8 cellular contexts compared by ENCODE assay signal in genomic region chr21:33901421-33902288, GRCh38. TPM values are rescaled to one million over a fixed set of nuclear protein-coding genes. Genes with fewer than 3 reads are reported as not detected.
DNase-seq lines count a peak whose midpoint lies in the region; ATAC-seq and TF ChIP-seq lines count a peak whose summit lies in the region.

No MANE protein-coding gene starts in this region.

- H3K36me3 Mint-ChIP-seq in MCF 10A (ENCODE audit: insufficient read depth, unreplicated experiment): peaks cover 59% of the 10 kb centered on the region

- DNase-seq in AG08396 (ENCODE audit: low spot score): peak; percentile 45
- DNase-seq in GM03348 (ENCODE audit: low spot score): peak; percentile 57
- peak; percentile 30 for DNase-seq in NCI-H460 (ENCODE audit: extremely low read depth, low read depth)
- DNase-seq in MCF 10A (ENCODE audit: unreplicated experiment): peak; percentile 64
- peak; percentile 46 to 67 (median 63) for DNase-seq in right lobe of liver
- no peak for DNase-seq in effector memory CD4-positive, alpha-beta T cell
- no peak for DNase-seq in middle frontal gyrus (ENCODE audit: extremely low spot score, low spot score)

- H3K27ac ChIP-seq in right lobe of liver: peak overlapping the region in 1 of 3 donors; percentile 55
- no peak overlapping the region for H3K27ac ChIP-seq in effector memory CD4-positive, alpha-beta T cell (ENCODE audit: insufficient read depth, low read length, poor library complexity, severe bottlenecking)

- peak; percentile 55 for TF ChIP-seq CTCF in MCF 10A (IDR thresholded peaks at IDR 0.05; ENCODE audit: unreplicated experiment)
- peak in 3 of 4 donors; percentile 28 to 56 (median 43) for TF ChIP-seq CTCF in right lobe of liver (IDR thresholded peaks at IDR 0.05)

- peaks cover 0 to 8% (median 0%) of the 10 kb centered on the region in 4 donors for H3K4me1 ChIP-seq in right lobe of liver
- no peaks in the 10 kb centered on the region for H3K4me1 ChIP-seq in effector memory CD4-positive, alpha-beta T cell (ENCODE audit: control insufficient read depth, insufficient read depth, low read length, poor library complexity, severe bottlenecking)

- H3K4me3 Mint-ChIP-seq in MCF 10A (ENCODE audit: unreplicated experiment): no peak overlapping the region

- no peaks in the 10 kb centered on the region for H3K9me3 ChIP-seq in right lobe of liver
- H3K9me3 ChIP-seq in effector memory CD4-positive, alpha-beta T cell (ENCODE audit: control insufficient read depth, low read length): no peaks in the 10 kb centered on the region

- peak; percentile 77 to 89 (median 83) for ATAC-seq in right lobe of liver
- ATAC-seq in GM21447 (IDR thresholded peaks at IDR 0.05; ENCODE audit: unreplicated experiment): no peak

- WGBS in right lobe of liver (ENCODE audit: insufficient coverage, low coverage, low lambda C conversion rate, missing lambda C conversion rate): 63% methylated on average over 7 of the region's 13 CpGs

- no peak overlapping the region for H3K4me3 ChIP-seq in right lobe of liver
- no peak overlapping the region for H3K4me3 ChIP-seq in effector memory CD4-positive, alpha-beta T cell (ENCODE audit: insufficient read depth, low read depth, low read length, poor library complexity, severe bottlenecking)

- no peaks in the 10 kb centered on the region for H3K27me3 ChIP-seq in right lobe of liver
- H3K27me3 ChIP-seq in effector memory CD4-positive, alpha-beta T cell (replicated peaks; ENCODE audit: control insufficient read depth, insufficient read depth, low read length, poor library complexity, severe bottlenecking): no peaks in the 10 kb centered on the region

- H3K4me1 Mint-ChIP-seq in MCF 10A (ENCODE audit: insufficient read depth, unreplicated experiment): no peaks in the 10 kb centered on the region

- no peak overlapping the region for H3K27ac Mint-ChIP-seq in MCF 10A (ENCODE audit: low read depth, unreplicated experiment)

- H3K36me3 ChIP-seq in right lobe of liver: peaks cover 0 to 35% (median 10%) of the 10 kb centered on the region in 4 donors
- peaks cover 40% of the 10 kb centered on the region for H3K36me3 ChIP-seq in effector memory CD4-positive, alpha-beta T cell (ENCODE audit: control insufficient read depth, insufficient read depth, low read length)

- CTCF ChIA-PET in MCF 10A (lab: Yijun Ruan, JAX): interaction anchor here (1.4 to 3.5 kb wide), 3 partner anchors 9 to 265 kb away, joined by 5 to 21 read pairs (median 6); no protein-coding TSS in a partner anchor

- H3K27me3 Mint-ChIP-seq in MCF 10A (ENCODE audit: insufficient read depth, unreplicated experiment): no peaks in the 10 kb centered on the region

- no peak for TF ChIP-seq POLR2A in right lobe of liver (IDR thresholded peaks at IDR 0.05)

- intact Hi-C loops in MCF 10A (cut with micrococcal nuclease): loop anchor here (2.0 kb wide), 1 partner anchor 297 kb away; no protein-coding TSS in a partner anchor
- intact Hi-C loops in right lobe of liver (cut with DNase I): no loop called here

- BruUV-seq in MCF 10A (replicated peaks; lab: Mats Ljungman, UMichigan): no TSS peak

- no peaks in the 10 kb centered on the region for H3K9me3 Mint-ChIP-seq in MCF 10A (ENCODE audit: unreplicated experiment)

- POLR2A ChIA-PET in MCF 10A (lab: Yijun Ruan, JAX): interaction anchor here (0.6 to 2.0 kb wide), 7 partner anchors 14 to 1158 kb away, joined by 3 to 7 read pairs (median 3); partner anchors contain the start of gene ATP5PO

RNA-seq across cellular contexts. Expression of gene ATP5PO, which starts 13.9 kb away (rescaled TPM):
- 224 and 246 TPM in 2 replicates for total RNA-seq in NCI-H460 (2014; rRNA removed; shearing (Covaris generic))
- polyA plus RNA-seq in NCI-H460 (2014; cell fraction: nucleus; rRNA removed): 108 and 110 TPM in 2 replicates
- total RNA-seq in MCF 10A (2022) (147 and 196 TPM in 2 replicates), right lobe of liver (100 to 1,000 TPM in 3 of 6 experiments, 10 to 100 TPM in 3; 87.3 to 191 (median 98.7) TPM)

Comparison
In these comparisons a context has a peak if more than half of its experiments do, and no peak if none do; other contexts are left out.
1. DNase-seq: peak in AG08396 (single experiment), GM03348 (single experiment), NCI-H460 (single experiment), MCF 10A (single experiment) and right lobe of liver (3 of 3); none in effector memory CD4-positive, alpha-beta T cell (0 of 3) and middle frontal gyrus (single experiment).